9 cellular contexts compared by ENCODE assay signal in the genomic region with DNA sequence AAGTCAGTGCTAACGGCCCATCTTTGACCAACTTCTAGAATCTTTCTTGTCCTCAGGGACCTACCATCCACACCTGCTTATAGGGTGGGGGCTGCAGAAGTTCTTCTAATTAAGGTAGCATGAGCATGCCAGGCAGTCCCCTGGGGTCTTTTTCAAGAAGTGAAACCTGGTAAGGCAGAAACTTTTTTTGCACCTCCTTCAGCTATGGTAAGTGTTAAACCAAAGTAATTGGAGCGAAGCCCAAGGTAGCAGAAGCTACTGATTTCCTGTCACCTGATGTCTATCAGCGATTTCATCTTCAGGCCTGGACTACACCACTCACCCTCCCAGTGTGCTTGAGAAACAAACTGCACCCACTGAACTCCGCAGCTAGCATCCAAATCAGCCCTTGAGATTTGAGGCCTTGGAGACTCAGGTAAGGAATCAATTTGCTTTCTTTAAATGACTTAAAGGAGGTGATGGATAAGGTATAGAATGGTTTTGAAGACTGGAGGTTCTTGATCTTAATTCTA. TPM values are rescaled to one million over a fixed set of nuclear protein-coding genes. Genes with fewer than 3 reads are reported as not detected.
DNase-seq lines count a peak whose midpoint lies in the region; ATAC-seq and TF ChIP-seq lines count a peak whose summit lies in the region.
"Had no signal": no experiment of that assay in that cellular context is flagged by ENCODE, and none has a peak within 500 bp of the region (broad histone marks: within the 10 kb centered on the region; RNA-seq: fewer than 3 reads in every experiment).

MS4A1 (plus strand) TSS at position 317 of the 512 bp plus-strand sequence. CDS start 6,528 bp downstream, outside the sequence.

- H3K36me3 ChIP-seq in GM23248 (ENCODE audit: low read depth) = no peaks in the 10 kb centered on the region

- no peaks in the 10 kb centered on the region for H4K20me1 ChIP-seq in GM23248 (ENCODE audit: insufficient read depth)

- H3K4me1 ChIP-seq in GM23248 (ENCODE audit: insufficient read depth) = no peaks in the 10 kb centered on the region

- H3K27me3 ChIP-seq in GM23248 (replicated peaks; ENCODE audit: insufficient read depth) = no peaks in the 10 kb centered on the region

- peaks cover 5% of the 10 kb centered on the region for H3K4me1 Mint-ChIP-seq in activated naive CD8-positive, alpha-beta T cell treated with anti-CD3 and anti-CD28 coated beads for 36 hours
- H3K4me1 Mint-ChIP-seq in activated T-helper 17 cell treated with anti-CD3 and anti-CD28 coated beads, Interleukin-2, amount 50 U/mL, for 72 hours = peaks cover 6% of the 10 kb centered on the region

- no peak for TF ChIP-seq CTCF in GM13977 (IDR thresholded peaks at IDR 0.05; ENCODE audit: extremely low read depth, insufficient read depth, missing control alignments)

- H3K9me3 ChIP-seq in GM23248 (ENCODE audit: low read depth) = no peaks in the 10 kb centered on the region

- H3K36me3 Mint-ChIP-seq in activated naive CD8-positive, alpha-beta T cell treated with anti-CD3 and anti-CD28 coated beads for 36 hours = no peaks in the 10 kb centered on the region
- no peaks in the 10 kb centered on the region for H3K36me3 Mint-ChIP-seq in activated T-helper 17 cell treated with anti-CD3 and anti-CD28 coated beads, Interleukin-2, amount 50 U/mL, for 72 hours (ENCODE audit: low read depth)

- in situ Hi-C loops in GM13977 (cut with MboI; ENCODE audit: low pct_unique_long_range_greater_than_20kb, low sequenced_read_pairs, unreplicated experiment) (no loop called here), GM23248 (cut with MboI) (no loop called here)

- H3K9ac ChIP-seq in GM23248 = no peak within 1 kb of the TSS

- H3K4me2 ChIP-seq in GM23248 (ENCODE audit: unreplicated experiment) = no peak within 1 kb of the TSS

- peak; percentile 66 for ATAC-seq in GM19455 (IDR thresholded peaks at IDR 0.05; ENCODE audit: unreplicated experiment)
- peak; percentile 79 for ATAC-seq in HG03045 (IDR thresholded peaks at IDR 0.05; ENCODE audit: unreplicated experiment)
- no peak for ATAC-seq in activated T-helper 17 cell treated with anti-CD3 and anti-CD28 coated beads, Interleukin-2, amount 50 U/mL, for 72 hours (replicated peaks)

- no peak within 1 kb of the TSS for H3K27ac Mint-ChIP-seq in activated naive CD8-positive, alpha-beta T cell treated with anti-CD3 and anti-CD28 coated beads for 36 hours
- H3K27ac Mint-ChIP-seq in activated T-helper 17 cell treated with anti-CD3 and anti-CD28 coated beads, Interleukin-2, amount 50 U/mL, for 72 hours = no peak within 1 kb of the TSS

- H3F3A ChIP-seq in GM23248 (ENCODE audit: insufficient read depth) = no peaks in the 10 kb centered on the region

- peaks cover under 1% of the 10 kb centered on the region for H3K9me3 Mint-ChIP-seq in activated naive CD8-positive, alpha-beta T cell treated with anti-CD3 and anti-CD28 coated beads for 36 hours
- H3K9me3 Mint-ChIP-seq in activated T-helper 17 cell treated with anti-CD3 and anti-CD28 coated beads, Interleukin-2, amount 50 U/mL, for 72 hours = no peaks in the 10 kb centered on the region

- peaks cover 5% of the 10 kb centered on the region for H3K27me3 Mint-ChIP-seq in activated naive CD8-positive, alpha-beta T cell treated with anti-CD3 and anti-CD28 coated beads for 36 hours
- H3K27me3 Mint-ChIP-seq in activated T-helper 17 cell treated with anti-CD3 and anti-CD28 coated beads, Interleukin-2, amount 50 U/mL, for 72 hours = peaks cover 16% of the 10 kb centered on the region

- H2AFZ ChIP-seq in GM23248 = no peak within 1 kb of the TSS

- no peak within 1 kb of the TSS for H3K27ac ChIP-seq in GM23248

- 3 to 7% methylated on average over 4 of the region's 4 CpGs for WGBS in GM23248 (ENCODE audit: low coverage in 1 of 2, low lambda C conversion rate in 2 of 2, missing lambda C conversion rate in 2 of 2), 2 experiments

- H3K4me3 ChIP-seq in GM23248 = no peak within 1 kb of the TSS

- H3K9me2 ChIP-seq in GM23248 (ENCODE audit: insufficient read depth) = no peaks in the 10 kb centered on the region

- H3K4me3 Mint-ChIP-seq in activated naive CD8-positive, alpha-beta T cell treated with anti-CD3 and anti-CD28 coated beads for 36 hours = peak within 1 kb of the TSS; percentile 42
- H3K4me3 Mint-ChIP-seq in activated T-helper 17 cell treated with anti-CD3 and anti-CD28 coated beads, Interleukin-2, amount 50 U/mL, for 72 hours = no peak within 1 kb of the TSS

- DNase-seq in GM13977 (ENCODE audit: low spot score) (peak; percentile 80), GM23248 (no peak), DMS53 treated with DMSO at 0.1 percent for 48 hours (lab: John Stamatoyannopoulos, UW; ENCODE audit: unreplicated experiment) (no peak), GOT3 (lab: John Stamatoyannopoulos, UW) (no peak)
- no peak for DNase-seq in activated naive CD8-positive, alpha-beta T cell treated with anti-CD3 and anti-CD28 coated beads for 36 hours
- DNase-seq: NCI-H748 treated with DMSO at 0.1 percent for 48 hours had no signal

- H3K79me2 ChIP-seq in GM23248 (ENCODE audit: insufficient read depth) = no peaks in the 10 kb centered on the region

RNA-seq across cellular contexts. Expression of gene MS4A1, which starts in this region (rescaled TPM):
- 1 to 10 TPM; 7.1 to 7.3 TPM for total RNA-seq in activated naive CD8-positive, alpha-beta T cell treated with anti-CD3 and anti-CD28 coated beads for 36 hours
- not detected in 2 replicates for total RNA-seq in GM23248 (2014; rRNA removed; shearing (Covaris generic))
- polyA plus RNA-seq in GM23248 (2016; fragmentation: Nextera tagmentation; extraction: Ambion mirVana) = 0.13 and 0.20 TPM in 2 replicates
- under 1 TPM in 1 of 2 donors, not detected in 1; 0.32 TPM for total RNA-seq in activated T-helper 17 cell treated with anti-CD3 and anti-CD28 coated beads, Interleukin-2, amount 50 U/mL, for 72 hours
